ENCODE assay signal across 9 cellular contexts in genomic region chr20:45592574-45593189, GRCh38. TPM values are rescaled to one million over a fixed set of nuclear protein-coding genes. Genes with fewer than 3 reads are reported as not detected.
A peak's percentile ranks its signal among the peaks of the same experiment; 100 is the strongest.
DNase-seq lines count a peak whose midpoint lies in the region; ATAC-seq, FAIRE-seq and TF ChIP-seq lines count a peak whose summit lies in the region.
"Had no signal": no experiment of that assay in that cellular context is flagged by ENCODE, and none has a peak within 500 bp of the region (broad histone marks: within the 10 kb centered on the region; RNA-seq: fewer than 3 reads in every experiment).

No MANE protein-coding gene starts in this region.

- H3K4me1 Mint-ChIP-seq in activated CD8-positive, alpha-beta T cell treated with anti-CD3 and anti-CD28 coated beads for 36 hours (ENCODE audit: low read depth): peaks cover 2% of the 10 kb centered on the region

- H3K4me2 ChIP-seq in keratinocyte (ENCODE audit: control insufficient read depth, extremely low read depth, insufficient read depth, low read depth, low read length): no peak overlapping the region

- H3K4me1 ChIP-seq in keratinocyte (ENCODE audit: control insufficient read depth, extremely low read depth, insufficient read depth, low read length): no peaks in the 10 kb centered on the region

- no peaks in the 10 kb centered on the region for H3K79me2 ChIP-seq in keratinocyte (ENCODE audit: control insufficient read depth, insufficient read depth, low read length)

- no peaks in the 10 kb centered on the region for H3K36me3 ChIP-seq in keratinocyte (ENCODE audit: control insufficient read depth in 2 of 2, extremely low read depth in 1 of 2, insufficient read depth in 2 of 2, low read length in 2 of 2)

- CTCF ChIA-PET in activated CD8-positive, alpha-beta T cell treated with anti-CD3 and anti-CD28 coated beads for 36 hours (lab: Charles Lee): interaction anchor here (0.9 to 5.0 kb wide), 5 partner anchors 18 to 178 kb away, joined by 3 to 67 read pairs (median 4); partner anchors contain the start of gene WFDC10A

- peak; percentile 77 for FAIRE-seq in keratinocyte (lab: Jason Lieb, UNC)

- H3K27me3 ChIP-seq in keratinocyte (ENCODE audit: control insufficient read depth, extremely low read depth, insufficient read depth, low read length): peaks cover 15% of the 10 kb centered on the region

- H3K9ac ChIP-seq in keratinocyte (ENCODE audit: control insufficient read depth, extremely low read depth, insufficient read depth, low read length): no peak overlapping the region

- H2AFZ ChIP-seq in keratinocyte (ENCODE audit: control insufficient read depth, low read length): no peak overlapping the region

- no peaks in the 10 kb centered on the region for H4K20me1 ChIP-seq in keratinocyte (ENCODE audit: control insufficient read depth, extremely low read depth, insufficient read depth, low read length)

- intact Hi-C loops in activated CD8-positive, alpha-beta T cell treated with anti-CD3 and anti-CD28 coated beads for 36 hours (cut with micrococcal nuclease): loop anchor here (5.0 kb wide), 1 partner anchor 180 kb away; no protein-coding TSS in a partner anchor

- H3K27me3 Mint-ChIP-seq in activated CD8-positive, alpha-beta T cell treated with anti-CD3 and anti-CD28 coated beads for 36 hours: peaks cover 25% of the 10 kb centered on the region

- no peaks in the 10 kb centered on the region for H3K9me3 ChIP-seq in keratinocyte (ENCODE audit: control insufficient read depth, low read depth, low read length)

- H3K27ac Mint-ChIP-seq in activated CD8-positive, alpha-beta T cell treated with anti-CD3 and anti-CD28 coated beads for 36 hours: no peak overlapping the region

- no peak overlapping the region for H3K4me3 ChIP-seq in keratinocyte (ENCODE audit: control insufficient read depth in 2 of 3, extremely low read depth in 1 of 3, insufficient read depth in 2 of 3, low read depth in 1 of 3, low read length in 3 of 3)

- dilution Hi-C loops in keratinocyte (cut with MboI; ENCODE audit: extremely low pct_ligation_motif_present, low sequenced_read_pairs): no loop called here

- ATAC-seq in activated CD8-positive, alpha-beta T cell treated with anti-CD3 and anti-CD28 coated beads for 36 hours: peak; percentile 65
- no peak for ATAC-seq in HG03520 (IDR thresholded peaks at IDR 0.05; ENCODE audit: unreplicated experiment)

- peak; percentile 69 for DNase-seq in CD1c-positive myeloid dendritic cell (ENCODE audit: extremely low spot score)
- DNase-seq in GM10266 (ENCODE audit: extremely low spot score): peak; percentile 28
- peak; percentile 43 for DNase-seq in NCI-H146 (lab: John Stamatoyannopoulos, UW)
- DNase-seq in activated CD8-positive, alpha-beta T cell treated with anti-CD3 and anti-CD28 coated beads for 36 hours: peak; percentile 48
- no peak for DNase-seq in keratinocyte (ENCODE audit: low read depth, low spot score)
- DNase-seq in NCI-H187 (lab: John Stamatoyannopoulos, UW): no peak
- DNase-seq in NCI-H446 treated with DMSO at 0.1 percent for 48 hours (lab: John Stamatoyannopoulos, UW): no peak

- POLR2A ChIA-PET in activated CD8-positive, alpha-beta T cell treated with anti-CD3 and anti-CD28 coated beads for 36 hours (lab: Charles Lee): interaction anchor here (0.7 kb wide), 1 partner anchor 177 kb away, joined by 3 read pairs; no protein-coding TSS in a partner anchor

- H3K27ac ChIP-seq in keratinocyte (ENCODE audit: control insufficient read depth, insufficient read depth, low read length): no peak overlapping the region

- H3K4me3 Mint-ChIP-seq in activated CD8-positive, alpha-beta T cell treated with anti-CD3 and anti-CD28 coated beads for 36 hours: no peak overlapping the region

- H3K9me1 ChIP-seq in keratinocyte (ENCODE audit: control insufficient read depth, extremely low read depth, insufficient read depth, low read length): no peaks in the 10 kb centered on the region

- H3K36me3 Mint-ChIP-seq in activated CD8-positive, alpha-beta T cell treated with anti-CD3 and anti-CD28 coated beads for 36 hours (ENCODE audit: low read depth): no peaks in the 10 kb centered on the region

- no peaks in the 10 kb centered on the region for H3K9me3 Mint-ChIP-seq in activated CD8-positive, alpha-beta T cell treated with anti-CD3 and anti-CD28 coated beads for 36 hours

- TF ChIP-seq CTCF in GM10266 (IDR thresholded peaks at IDR 0.05; ENCODE audit: control insufficient read depth, insufficient read depth, low read depth, missing control alignments) (peak; percentile 69), keratinocyte (optimal IDR thresholded peaks at IDR 0.05 in 1 of 3, IDR thresholded peaks at IDR 0.05 in 1 of 3, conservative IDR thresholded peaks at IDR 0.05 in 1 of 3; ENCODE audit: extremely low read depth in 1 of 3, insufficient read depth in 2 of 3, low read length in 3 of 3) (peak; percentile 69 to 76 (median 72))
- peak; percentile 85 for TF ChIP-seq CTCF in activated CD8-positive, alpha-beta T cell treated with anti-CD3 and anti-CD28 coated beads for 36 hours (IDR thresholded peaks at IDR 0.05)

RNA-seq across cellular contexts. Expression of gene WFDC8, which starts 13.6 kb away (rescaled TPM):
- total RNA-seq in activated CD8-positive, alpha-beta T cell treated with anti-CD3 and anti-CD28 coated beads for 36 hours: not detected
- polyA plus RNA-seq in keratinocyte: not detected in 3 replicates
- not detected for polyA plus RNA-seq in keratinocyte (2011; ENCODE audit: low read depth)
- not detected in 2 replicates for polyA plus RNA-seq in keratinocyte (2011; cell fraction: cytosol; rRNA removed)
- polyA plus RNA-seq in keratinocyte (2011; cell fraction: nucleus; rRNA removed): not detected in 2 replicates
- not detected in 2 replicates for polyA plus RNA-seq in keratinocyte (2012; ENCODE audit: low replicate concordance)
- not detected in 3 replicates for polyA minus RNA-seq in keratinocyte
- not detected for polyA minus RNA-seq in keratinocyte (2011; cell fraction: cytosol; rRNA and poly(A)+ RNA removed)
- polyA minus RNA-seq in keratinocyte (2011; cell fraction: nucleus; rRNA and poly(A)+ RNA removed): not detected in 2 replicates
- total RNA-seq: activated CD8-positive, alpha-beta memory T cell treated with anti-CD3 and anti-CD28 coated beads for 36 hours had no signal

RNA-seq across cellular contexts. Expression of gene WFDC10A, which starts 36.9 kb away (rescaled TPM):
- not detected for total RNA-seq in activated CD8-positive, alpha-beta T cell treated with anti-CD3 and anti-CD28 coated beads for 36 hours
- polyA plus RNA-seq in keratinocyte: not detected in 3 replicates
- not detected for polyA plus RNA-seq in keratinocyte (2011; ENCODE audit: low read depth)
- not detected in 2 replicates for polyA plus RNA-seq in keratinocyte (2011; cell fraction: cytosol; rRNA removed)
- polyA plus RNA-seq in keratinocyte (2011; cell fraction: nucleus; rRNA removed): not detected in 2 replicates
- not detected in 2 replicates for polyA plus RNA-seq in keratinocyte (2012; ENCODE audit: low replicate concordance)
- not detected in 3 replicates for polyA minus RNA-seq in keratinocyte
- not detected for polyA minus RNA-seq in keratinocyte (2011; cell fraction: cytosol; rRNA and poly(A)+ RNA removed)
- polyA minus RNA-seq in keratinocyte (2011; cell fraction: nucleus; rRNA and poly(A)+ RNA removed): not detected in 2 replicates
- total RNA-seq: activated CD8-positive, alpha-beta memory T cell treated with anti-CD3 and anti-CD28 coated beads for 36 hours had no signal

RNA-seq across cellular contexts. Expression of gene WFDC9, which starts 38.4 kb away (rescaled TPM):
- total RNA-seq in activated CD8-positive, alpha-beta T cell treated with anti-CD3 and anti-CD28 coated beads for 36 hours: not detected
- polyA plus RNA-seq in keratinocyte: not detected in 3 replicates
- polyA plus RNA-seq in keratinocyte (2011; ENCODE audit: low read depth): not detected
- polyA plus RNA-seq in keratinocyte (2011; cell fraction: cytosol; rRNA removed): not detected in 2 replicates
- polyA plus RNA-seq in keratinocyte (2011; cell fraction: nucleus; rRNA removed): not detected in 2 replicates
- not detected in 2 replicates for polyA plus RNA-seq in keratinocyte (2012; ENCODE audit: low replicate concordance)
- not detected in 3 replicates for polyA minus RNA-seq in keratinocyte
- not detected for polyA minus RNA-seq in keratinocyte (2011; cell fraction: cytosol; rRNA and poly(A)+ RNA removed)
- not detected in 2 replicates for polyA minus RNA-seq in keratinocyte (2011; cell fraction: nucleus; rRNA and poly(A)+ RNA removed)
- total RNA-seq: activated CD8-positive, alpha-beta memory T cell treated with anti-CD3 and anti-CD28 coated beads for 36 hours had no signal

RNA-seq across cellular contexts. Expression of gene EPPIN, which starts 45.5 kb away (rescaled TPM):
- not detected for total RNA-seq in activated CD8-positive, alpha-beta T cell treated with anti-CD3 and anti-CD28 coated beads for 36 hours
- not detected in 3 replicates for polyA plus RNA-seq in keratinocyte
- polyA plus RNA-seq in keratinocyte (2011; ENCODE audit: low read depth): not detected
- polyA plus RNA-seq in keratinocyte (2011; cell fraction: cytosol; rRNA removed): not detected in 2 replicates
- not detected in 2 replicates for polyA plus RNA-seq in keratinocyte (2011; cell fraction: nucleus; rRNA removed)
- polyA plus RNA-seq in keratinocyte (2012; ENCODE audit: low replicate concordance): not detected in 2 replicates
- polyA minus RNA-seq in keratinocyte: not detected in 3 replicates
- polyA minus RNA-seq in keratinocyte (2011; cell fraction: cytosol; rRNA and poly(A)+ RNA removed): not detected
- polyA minus RNA-seq in keratinocyte (2011; cell fraction: nucleus; rRNA and poly(A)+ RNA removed): not detected in 2 replicates
- total RNA-seq: activated CD8-positive, alpha-beta memory T cell treated with anti-CD3 and anti-CD28 coated beads for 36 hours had no signal

RNA-seq across cellular contexts. Expression of gene WFDC6, which starts 53.4 kb away (rescaled TPM):
- not detected for total RNA-seq in activated CD8-positive, alpha-beta T cell treated with anti-CD3 and anti-CD28 coated beads for 36 hours
- not detected in 3 replicates for polyA plus RNA-seq in keratinocyte
- polyA plus RNA-seq in keratinocyte (2011; ENCODE audit: low read depth): not detected
- polyA plus RNA-seq in keratinocyte (2011; cell fraction: cytosol; rRNA removed): not detected in 2 replicates
- polyA plus RNA-seq in keratinocyte (2011; cell fraction: nucleus; rRNA removed): not detected in 2 replicates
- polyA plus RNA-seq in keratinocyte (2012; ENCODE audit: low replicate concordance): not detected in 2 replicates
- polyA minus RNA-seq in keratinocyte: not detected in 3 replicates
- not detected for polyA minus RNA-seq in keratinocyte (2011; cell fraction: cytosol; rRNA and poly(A)+ RNA removed)
- polyA minus RNA-seq in keratinocyte (2011; cell fraction: nucleus; rRNA and poly(A)+ RNA removed): not detected in 2 replicates
- total RNA-seq: activated CD8-positive, alpha-beta memory T cell treated with anti-CD3 and anti-CD28 coated beads for 36 hours had no signal

Comparison
In these comparisons a context has a peak if more than half of its experiments do, and no peak if none do; other contexts are left out.
1. DNase-seq: peak in CD1c-positive myeloid dendritic cell (single experiment), GM10266 (single experiment), NCI-H146 (single experiment) and activated CD8-positive, alpha-beta T cell treated with anti-CD3 and anti-CD28 coated beads for 36 hours (single experiment); none in keratinocyte (single experiment), NCI-H187 (0 of 2) and NCI-H446 treated with DMSO at 0.1 percent for 48 hours (single experiment).
2. Peak in every context shown above with its lines, with median percentiles within 50 percentile points of each other: CTCF ChIP-seq.